In the genomic region with DNA sequence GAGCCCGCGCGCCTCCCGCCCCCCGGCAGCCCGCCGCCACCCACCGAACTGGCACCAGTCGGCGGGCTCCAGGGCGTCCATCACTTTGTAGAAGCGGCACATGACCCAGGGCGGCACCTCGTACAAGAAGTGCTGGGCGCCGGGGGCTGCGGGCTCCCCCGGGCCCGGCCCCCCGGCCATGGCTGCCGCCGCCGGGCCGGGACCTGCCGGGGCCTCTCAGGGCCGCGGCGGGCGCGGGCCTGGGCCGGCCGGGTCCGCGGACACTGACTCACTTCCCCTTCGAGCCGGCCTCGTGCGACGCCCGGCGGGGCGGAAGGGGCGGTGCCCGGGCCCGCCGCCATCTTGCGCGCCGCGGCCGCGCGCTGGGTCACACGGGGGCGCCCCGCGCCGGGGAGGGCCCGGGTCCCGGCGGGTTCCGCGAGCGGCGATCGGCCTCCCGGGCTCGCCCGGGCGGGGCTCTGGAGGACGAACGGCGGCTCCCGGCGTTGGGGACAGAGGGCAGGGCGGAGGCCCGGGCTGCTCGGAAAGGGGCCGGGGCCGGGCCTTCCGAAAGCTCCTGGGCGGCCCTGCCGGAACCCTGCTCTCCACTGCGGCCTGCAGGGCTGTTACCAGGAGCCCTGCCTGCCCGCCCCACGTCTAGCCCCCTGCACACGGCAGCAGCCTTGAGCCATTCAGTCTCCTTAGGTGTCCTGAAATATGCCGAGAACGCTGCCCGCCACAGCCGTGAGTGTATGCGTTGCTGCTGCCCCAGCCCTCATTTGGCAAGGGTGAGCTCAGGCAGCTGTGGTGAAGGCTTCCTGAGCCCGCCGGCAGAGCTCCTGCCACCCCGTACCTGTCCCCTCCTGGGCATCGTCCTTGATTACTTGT, we compare ENCODE assay signal across 8 cellular contexts. TPM values are rescaled to one million over a fixed set of nuclear protein-coding genes. Genes with fewer than 3 reads are reported as not detected.
A peak's percentile ranks its signal among the peaks of the same experiment; 100 is the strongest.
DNase-seq lines count a peak whose midpoint lies in the region; ATAC-seq and TF ChIP-seq lines count a peak whose summit lies in the region.

Gene IRAK1 (minus strand): TSS at position 270 of the 867 bp plus-strand sequence. CDS start 90 bp downstream, at position 180.

- peak within 1 kb of the TSS; percentile 88 for H2BK5ac ChIP-seq in IMR-90 (ENCODE audit: low read depth, low read length, poor library complexity, severe bottlenecking)

- no peak for TF ChIP-seq RAD21 in IMR-90 (IDR thresholded peaks at IDR 0.05; ENCODE audit: low read length)

- H2BK20ac ChIP-seq in IMR-90 (ENCODE audit: low read depth, low read length), result no peak within 1 kb of the TSS

- 42% methylated on average over 32 of the region's 96 CpGs; no CpG with 5 or more reads in 1 of the 2 experiments for WGBS in IMR-90 (ENCODE audit: extremely low coverage in 2 of 2, insufficient read length in 1 of 2), 2 experiments

- H2AK5ac ChIP-seq in IMR-90 (ENCODE audit: low read depth, low read length), result peak within 1 kb of the TSS; percentile 89

- peak within 1 kb of the TSS; percentile 83 for H3K14ac ChIP-seq in IMR-90 (replicated peaks; ENCODE audit: low read depth, low read length)

- in situ Hi-C loops in IMR-90 (cut with MboI; ENCODE audit: low sequenced_read_pairs), result no loop called here

- H2BK15ac ChIP-seq in IMR-90 (ENCODE audit: low read depth, low read length), result peak within 1 kb of the TSS; percentile 18; the same call in 1 of the 3 replicates

- DNase-seq in DMS79 treated with DMSO at 0.1 percent for 48 hours (lab: John Stamatoyannopoulos, UW), result peak; percentile 17
- peak; percentile 52 for DNase-seq in IMR-90
- DNase-seq in T-helper 2 cell treated with Interferon-gamma antibody and Interleukin-4, amounts not matched to agents 5 μg/mL and 100 μg/mL, for 36 hours (ENCODE audit: low spot score), result peak; percentile 66
- DNase-seq in hypothalamus (lab: John Stamatoyannopoulos, UW), result peak in 32 of 51 donors; percentile 4 to 66 (median 25)
- DNase-seq in sciatic nerve (ENCODE audit: low spot score), result no peak
- DNase-seq in NCI-H1694 treated with DMSO at 0.1 percent for 48 hours (lab: John Stamatoyannopoulos, UW), result no peak

- H3K27ac Mint-ChIP-seq in T-helper 2 cell treated with Interferon-gamma antibody and Interleukin-4, amounts not matched to agents 5 μg/mL and 100 μg/mL, for 36 hours, result peak within 1 kb of the TSS; percentile 93
- H3K27ac Mint-ChIP-seq in brain, result peak within 1 kb of the TSS in 4 of 5 experiments; percentile 88 to 92 (median 88)

- H4K91ac ChIP-seq in IMR-90 (ENCODE audit: insufficient read depth, low read depth, low read length), result peak within 1 kb of the TSS; percentile 66

- peak within 1 kb of the TSS; percentile 95 to 96 for H4K8ac ChIP-seq in IMR-90 (ENCODE audit: low read depth in 2 of 2, low read length in 2 of 2)

- TF ChIP-seq CTCF in IMR-90 (conservative IDR thresholded peaks at IDR 0.05; ENCODE audit: low read depth, low read length), result 0 out of 2 replicates have a peak, but pooled peaks have one; percentile 17
- TF ChIP-seq CTCF in brain (conservative IDR thresholded peaks at IDR 0.05), result no peak

- peak within 1 kb of the TSS; percentile 93 for H3K27ac ChIP-seq in IMR-90 (ENCODE audit: insufficient read depth, low read length)

- peak within 1 kb of the TSS; percentile 94 for H3K4me3 Mint-ChIP-seq in T-helper 2 cell treated with Interferon-gamma antibody and Interleukin-4, amounts not matched to agents 5 μg/mL and 100 μg/mL, for 36 hours
- H3K4me3 Mint-ChIP-seq in brain, result peak within 1 kb of the TSS; percentile 60 to 82 (median 72)

- H3K23ac ChIP-seq in IMR-90 (ENCODE audit: low read depth, low read length), result peak within 1 kb of the TSS; percentile 71; the same call in 1 of the 2 replicates

- no peaks in the 10 kb centered on the region for H4K20me1 ChIP-seq in IMR-90 (ENCODE audit: insufficient read depth, low read length)

- H3K27me3 Mint-ChIP-seq in T-helper 2 cell treated with Interferon-gamma antibody and Interleukin-4, amounts not matched to agents 5 μg/mL and 100 μg/mL, for 36 hours (ENCODE audit: low read depth), result no peaks in the 10 kb centered on the region
- H3K27me3 Mint-ChIP-seq in brain, result no peaks in the 10 kb centered on the region

- H3K36me3 ChIP-seq in IMR-90 (ENCODE audit: control insufficient read depth, insufficient read depth, low read length), result peaks cover 17% of the 10 kb centered on the region; the same call in 1 of the 2 replicates

- no peaks in the 10 kb centered on the region for H3K9me3 ChIP-seq in IMR-90 (ENCODE audit: control insufficient read depth, insufficient read depth, low read length)

- ATAC-seq in GM21515 (IDR thresholded peaks at IDR 0.05; ENCODE audit: unreplicated experiment) (peak; percentile 58), IMR-90 (ENCODE audit: low read depth) (peak; percentile 79), sciatic nerve (peak; percentile 69)

- CTCF ChIA-PET in IMR-90 (lab: Yijun Ruan, JAX), result no interaction called here

- H3K4ac ChIP-seq in IMR-90 (ENCODE audit: low read depth, low read length), result peak within 1 kb of the TSS; percentile 85

- peak within 1 kb of the TSS; percentile 28 for H3K56ac ChIP-seq in IMR-90 (ENCODE audit: extremely low read depth, insufficient read depth, low read length)

- H3K18ac ChIP-seq in IMR-90 (ENCODE audit: low read depth, low read length), result peak within 1 kb of the TSS; percentile 60

- POLR2A ChIA-PET in IMR-90 (lab: Charles Lee; ENCODE audit: unreplicated experiment), result interaction anchor here (0.6 kb wide), 1 partner anchor 10 kb away, joined by 3 read pairs; no protein-coding TSS in a partner anchor

- peak within 1 kb of the TSS; percentile 31 for H2BK120ac ChIP-seq in IMR-90 (ENCODE audit: low read depth, low read length)

- H3K4me3 ChIP-seq in IMR-90 (ENCODE audit: insufficient read depth, low read depth, low read length), result peak within 1 kb of the TSS; percentile 59

- H2AFZ ChIP-seq in IMR-90 (replicated peaks; ENCODE audit: low read length, poor library complexity), result peak within 1 kb of the TSS; percentile 82

- no peaks in the 10 kb centered on the region for H3K9me1 ChIP-seq in IMR-90 (ENCODE audit: insufficient read depth, low read length)

- dilution Hi-C loops in IMR-90 (cut with HindIII; ENCODE audit: low sequenced_read_pairs, unreplicated experiment), result no loop called here

- H3K9ac ChIP-seq in IMR-90 (ENCODE audit: low read depth, low read length), result peak within 1 kb of the TSS; percentile 91

- peaks cover 19% of the 10 kb centered on the region for H3K36me3 Mint-ChIP-seq in T-helper 2 cell treated with Interferon-gamma antibody and Interleukin-4, amounts not matched to agents 5 μg/mL and 100 μg/mL, for 36 hours (ENCODE audit: low read depth)
- H3K36me3 Mint-ChIP-seq in brain, result no peaks in the 10 kb centered on the region

- peak within 1 kb of the TSS; percentile 87 for H4K5ac ChIP-seq in IMR-90 (ENCODE audit: low read depth, low read length)

- H3K27me3 ChIP-seq in IMR-90 (ENCODE audit: control insufficient read depth, insufficient read depth, low read length), result no peaks in the 10 kb centered on the region

- intact Hi-C loops in IMR-90 (cut with micrococcal nuclease) (loop anchor here (1.0 kb wide), 1 partner anchor 20 kb away; no protein-coding TSS in a partner anchor), sciatic nerve (cut with DNase I) (no loop called here)

- peaks cover 5% of the 10 kb centered on the region for H3K4me1 Mint-ChIP-seq in T-helper 2 cell treated with Interferon-gamma antibody and Interleukin-4, amounts not matched to agents 5 μg/mL and 100 μg/mL, for 36 hours (ENCODE audit: low read depth)
- H3K4me1 Mint-ChIP-seq in brain, result peaks cover 21% of the 10 kb centered on the region

- TF ChIP-seq POLR2A in IMR-90 (IDR thresholded peaks at IDR 0.05; ENCODE audit: low read depth, low read length), result peak; percentile 42; the same call in 1 of the 2 replicates

- no TSS peak for BruUV-seq in IMR-90 (replicated peaks; lab: Mats Ljungman, UMichigan)

- peak within 1 kb of the TSS; percentile 97 for H2AK9ac ChIP-seq in IMR-90 (replicated peaks; ENCODE audit: low read depth, low read length, poor library complexity)

- no peaks in the 10 kb centered on the region for H3K9me3 Mint-ChIP-seq in T-helper 2 cell treated with Interferon-gamma antibody and Interleukin-4, amounts not matched to agents 5 μg/mL and 100 μg/mL, for 36 hours
- peaks cover 0 to 25% (median 0%) of the 10 kb centered on the region in 5 experiments for H3K9me3 Mint-ChIP-seq in brain

- H3K79me1 ChIP-seq in IMR-90 (ENCODE audit: low read depth in 1 of 2, low read length in 2 of 2), result peaks cover 0 to 20% of the 10 kb centered on the region in 2 experiments; a peak in 2 of 4 replicates

- peaks cover 24% of the 10 kb centered on the region for H3K4me1 ChIP-seq in IMR-90 (ENCODE audit: control insufficient read depth, insufficient read depth, low read length)

- peak within 1 kb of the TSS; percentile 96 for H3K4me2 ChIP-seq in IMR-90 (ENCODE audit: low read depth, low read length)

TF ChIP-seq in IMR-90, 13 proteins besides CTCF, POLR2A, EP300 and RAD21:
- TF ChIP-seq MXI1 (IDR thresholded peaks at IDR 0.05; ENCODE audit: borderline replicate concordance, low read depth, low read length) (peak; percentile 73; the same call in 1 of the 2 replicates), BHLHE40 (IDR thresholded peaks at IDR 0.05; ENCODE audit: low read depth, low read length) (0 out of 2 replicates have a peak, but pooled peaks have one; percentile 27), FOS (IDR thresholded peaks at IDR 0.05; ENCODE audit: low read depth, low read length) (no peak), ELK1 (IDR thresholded peaks at IDR 0.05; ENCODE audit: borderline replicate concordance, low read depth, low read length) (no peak), MAZ (IDR thresholded peaks at IDR 0.05; ENCODE audit: borderline replicate concordance, low read depth, low read length) (peak; percentile 32; the same call in 1 of the 2 replicates)

RNA-seq across cellular contexts. Expression of gene IRAK1, which starts in this region (rescaled TPM):
- 31.9 and 33.3 TPM in 2 replicates for total RNA-seq in IMR-90 (2012; rRNA removed)
- 50.2 and 61.9 TPM in 2 replicates for polyA plus RNA-seq in IMR-90 (2012; rRNA removed)
- 39.9 and 45.4 TPM in 2 replicates for polyA plus RNA-seq in IMR-90 (2012; cell fraction: cytosol; rRNA removed)
- polyA plus RNA-seq in IMR-90 (2012; cell fraction: nucleus; rRNA removed; ENCODE audit: low replicate concordance), result 55.8 and 105 TPM in 2 replicates
- 76.3 TPM for polyA plus RNA-seq in brain (ENCODE audit: insufficient read depth, low read depth, low replicate concordance)
- 53.9 TPM for total RNA-seq in sciatic nerve

Comparison
In these comparisons a context has a peak if more than half of its experiments do, and no peak if none do; other contexts are left out.
1. DNase-seq: peak in DMS79 treated with DMSO at 0.1 percent for 48 hours (single experiment), IMR-90 (single experiment), T-helper 2 cell treated with Interferon-gamma antibody and Interleukin-4, amounts not matched to agents 5 μg/mL and 100 μg/mL, for 36 hours (single experiment) and hypothalamus (32 of 51); none in sciatic nerve (single experiment) and NCI-H1694 treated with DMSO at 0.1 percent for 48 hours (single experiment).
2. Peak in every context shown above with its lines, with median percentiles within 50 percentile points of each other: ATAC-seq.